In genomic region chr20:45354423-45355208, GRCh38 we compare ENCODE assay signal across 1 cellular context.
TF ChIP-seq lines count a peak whose summit lies in the region.

No MANE protein-coding gene starts in this region.

TF ChIP-seq in HepG2, 621 proteins besides CTCF, POLR2A, EP300 and RAD21:
- TF ChIP-seq ZNF839 (CRISPR knock-in tag; IDR thresholded peaks at IDR 0.05; ENCODE audit: borderline replicate concordance), result no peak
- no peak for TF ChIP-seq ZNF431 (CRISPR knock-in tag; IDR thresholded peaks at IDR 0.05; ENCODE audit: borderline replicate concordance, low read depth)
- TF ChIP-seq ZBTB43 (CRISPR knock-in tag; conservative IDR thresholded peaks at IDR 0.05), result no peak
- no peak for TF ChIP-seq ZBTB8A (CRISPR knock-in tag; IDR thresholded peaks at IDR 0.05; ENCODE audit: borderline replicate concordance, low read depth)
- TF ChIP-seq ZNF614 (CRISPR knock-in tag; IDR thresholded peaks at IDR 0.05; ENCODE audit: borderline replicate concordance), result peak; percentile 98
- TF ChIP-seq SOX5 (CRISPR knock-in tag; IDR thresholded peaks at IDR 0.05; ENCODE audit: borderline replicate concordance), result no peak
- TF ChIP-seq CENPT (CRISPR knock-in tag; IDR thresholded peaks at IDR 0.05; ENCODE audit: low read depth), result no peak
- TF ChIP-seq ZNF713 (CRISPR knock-in tag; IDR thresholded peaks at IDR 0.05), result no peak
- TF ChIP-seq SOX13 (IDR thresholded peaks at IDR 0.05), result no peak
- no peak for TF ChIP-seq SOX13 (CRISPR knock-in tag; conservative IDR thresholded peaks at IDR 0.05 in 1 of 2, IDR thresholded peaks at IDR 0.05 in 1 of 2)
- TF ChIP-seq, protein P1, sequence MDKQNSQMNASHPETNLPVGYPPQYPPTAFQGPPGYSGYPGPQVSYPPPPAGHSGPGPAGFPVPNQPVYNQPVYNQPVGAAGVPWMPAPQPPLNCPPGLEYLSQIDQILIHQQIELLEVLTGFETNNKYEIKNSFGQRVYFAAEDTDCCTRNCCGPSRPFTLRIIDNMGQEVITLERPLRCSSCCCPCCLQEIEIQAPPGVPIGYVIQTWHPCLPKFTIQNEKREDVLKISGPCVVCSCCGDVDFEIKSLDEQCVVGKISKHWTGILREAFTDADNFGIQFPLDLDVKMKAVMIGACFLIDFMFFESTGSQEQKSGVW (CRISPR knock-in tag; IDR thresholded peaks at IDR 0.05; ENCODE audit: borderline replicate concordance), result no peak
- no peak for TF ChIP-seq TOPORS (CRISPR knock-in tag; IDR thresholded peaks at IDR 0.05)
- no peak for TF ChIP-seq ZNF276 (CRISPR knock-in tag; IDR thresholded peaks at IDR 0.05; ENCODE audit: low read depth)
- no peak for TF ChIP-seq AKAP8 (CRISPR knock-in tag; IDR thresholded peaks at IDR 0.05)
- TF ChIP-seq ZMYM3 (CRISPR knock-in tag; IDR thresholded peaks at IDR 0.05), result no peak
- TF ChIP-seq ZSCAN30 (CRISPR knock-in tag; IDR thresholded peaks at IDR 0.05), result no peak
- TF ChIP-seq ZBTB3 (CRISPR knock-in tag; IDR thresholded peaks at IDR 0.05; ENCODE audit: borderline replicate concordance, low read depth), result no peak
- TF ChIP-seq ZNF180 (CRISPR knock-in tag; IDR thresholded peaks at IDR 0.05; ENCODE audit: borderline replicate concordance, low read depth), result no peak
- TF ChIP-seq ZNF264 (CRISPR knock-in tag; IDR thresholded peaks at IDR 0.05), result no peak
- no peak for TF ChIP-seq CBX1 (IDR thresholded peaks at IDR 0.05; ENCODE audit: low read depth)
- TF ChIP-seq, protein P2, sequence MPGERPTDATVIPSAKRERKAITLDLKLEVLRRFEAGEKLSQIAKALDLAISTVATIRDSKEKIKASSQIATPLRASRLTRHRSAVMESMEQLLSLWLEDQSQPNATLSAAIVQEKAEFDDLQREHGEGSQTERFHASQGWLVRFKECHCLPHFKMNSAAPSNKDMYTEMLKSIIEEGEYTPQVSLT (CRISPR knock-in tag; IDR thresholded peaks at IDR 0.05; ENCODE audit: borderline replicate concordance, low read depth), result no peak
- TF ChIP-seq ZNF710 (CRISPR knock-in tag; IDR thresholded peaks at IDR 0.05; ENCODE audit: borderline replicate concordance), result no peak
- no peak for TF ChIP-seq ZNF629 (CRISPR knock-in tag; conservative IDR thresholded peaks at IDR 0.05)
- 0 out of 2 replicates have a peak, but pooled peaks have one; percentile 4 for TF ChIP-seq HNF4A (CRISPR knock-in tag; IDR thresholded peaks at IDR 0.05)
- no peak for TF ChIP-seq FOXP1 (IDR thresholded peaks at IDR 0.05)
- peak; percentile 51 for TF ChIP-seq FOXP1 (CRISPR knock-in tag; IDR thresholded peaks at IDR 0.05)
- TF ChIP-seq PHF20 (CRISPR knock-in tag; IDR thresholded peaks at IDR 0.05), result no peak
- 0 out of 2 replicates have a peak, but pooled peaks have one; percentile 15 for TF ChIP-seq RCOR2 (CRISPR knock-in tag; IDR thresholded peaks at IDR 0.05)
- no peak for TF ChIP-seq FOXA1 (IDR thresholded peaks at IDR 0.05)
- TF ChIP-seq FOXA1 (CRISPR knock-in tag; IDR thresholded peaks at IDR 0.05), result peak; percentile 25; the same call in 1 of the 2 replicates
- TF ChIP-seq, protein P3, sequence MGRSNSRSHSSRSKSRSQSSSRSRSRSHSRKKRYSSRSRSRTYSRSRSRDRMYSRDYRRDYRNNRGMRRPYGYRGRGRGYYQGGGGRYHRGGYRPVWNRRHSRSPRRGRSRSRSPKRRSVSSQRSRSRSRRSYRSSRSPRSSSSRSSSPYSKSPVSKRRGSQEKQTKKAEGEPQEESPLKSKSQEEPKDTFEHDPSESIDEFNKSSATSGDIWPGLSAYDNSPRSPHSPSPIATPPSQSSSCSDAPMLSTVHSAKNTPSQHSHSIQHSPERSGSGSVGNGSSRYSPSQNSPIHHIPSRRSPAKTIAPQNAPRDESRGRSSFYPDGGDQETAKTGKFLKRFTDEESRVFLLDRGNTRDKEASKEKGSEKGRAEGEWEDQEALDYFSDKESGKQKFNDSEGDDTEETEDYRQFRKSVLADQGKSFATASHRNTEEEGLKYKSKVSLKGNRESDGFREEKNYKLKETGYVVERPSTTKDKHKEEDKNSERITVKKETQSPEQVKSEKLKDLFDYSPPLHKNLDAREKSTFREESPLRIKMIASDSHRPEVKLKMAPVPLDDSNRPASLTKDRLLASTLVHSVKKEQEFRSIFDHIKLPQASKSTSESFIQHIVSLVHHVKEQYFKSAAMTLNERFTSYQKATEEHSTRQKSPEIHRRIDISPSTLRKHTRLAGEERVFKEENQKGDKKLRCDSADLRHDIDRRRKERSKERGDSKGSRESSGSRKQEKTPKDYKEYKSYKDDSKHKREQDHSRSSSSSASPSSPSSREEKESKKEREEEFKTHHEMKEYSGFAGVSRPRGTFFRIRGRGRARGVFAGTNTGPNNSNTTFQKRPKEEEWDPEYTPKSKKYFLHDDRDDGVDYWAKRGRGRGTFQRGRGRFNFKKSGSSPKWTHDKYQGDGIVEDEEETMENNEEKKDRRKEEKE (IDR thresholded peaks at IDR 0.05), result no peak
- no peak for TF ChIP-seq ATAD3A (CRISPR knock-in tag; IDR thresholded peaks at IDR 0.05)
- TF ChIP-seq FLYWCH1 (CRISPR knock-in tag; IDR thresholded peaks at IDR 0.05), result no peak
- TF ChIP-seq ZFP41 (CRISPR knock-in tag; IDR thresholded peaks at IDR 0.05; ENCODE audit: borderline replicate concordance), result no peak
- no peak for TF ChIP-seq ZNF766 (CRISPR knock-in tag; IDR thresholded peaks at IDR 0.05; ENCODE audit: borderline replicate concordance)
- no peak for TF ChIP-seq KAT8 (CRISPR knock-in tag; IDR thresholded peaks at IDR 0.05)
- TF ChIP-seq, protein P4, sequence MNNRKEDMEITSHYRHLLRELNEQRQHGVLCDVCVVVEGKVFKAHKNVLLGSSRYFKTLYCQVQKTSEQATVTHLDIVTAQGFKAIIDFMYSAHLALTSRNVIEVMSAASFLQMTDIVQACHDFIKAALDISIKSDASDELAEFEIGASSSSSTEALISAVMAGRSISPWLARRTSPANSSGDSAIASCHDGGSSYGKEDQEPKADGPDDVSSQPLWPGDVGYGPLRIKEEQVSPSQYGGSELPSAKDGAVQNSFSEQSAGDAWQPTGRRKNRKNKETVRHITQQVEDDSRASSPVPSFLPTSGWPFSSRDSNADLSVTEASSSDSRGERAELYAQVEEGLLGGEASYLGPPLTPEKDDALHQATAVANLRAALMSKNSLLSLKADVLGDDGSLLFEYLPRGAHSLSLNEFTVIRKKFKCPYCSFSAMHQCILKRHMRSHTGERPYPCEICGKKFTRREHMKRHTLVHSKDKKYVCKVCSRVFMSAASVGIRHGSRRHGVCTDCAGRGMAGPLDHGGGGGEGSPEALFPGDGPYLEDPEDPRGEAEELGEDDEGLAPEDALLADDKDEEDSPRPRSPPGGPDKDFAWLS (CRISPR knock-in tag; IDR thresholded peaks at IDR 0.05; ENCODE audit: borderline replicate concordance), result no peak
